2 cellular contexts compared by ENCODE assay signal in the genomic region with DNA sequence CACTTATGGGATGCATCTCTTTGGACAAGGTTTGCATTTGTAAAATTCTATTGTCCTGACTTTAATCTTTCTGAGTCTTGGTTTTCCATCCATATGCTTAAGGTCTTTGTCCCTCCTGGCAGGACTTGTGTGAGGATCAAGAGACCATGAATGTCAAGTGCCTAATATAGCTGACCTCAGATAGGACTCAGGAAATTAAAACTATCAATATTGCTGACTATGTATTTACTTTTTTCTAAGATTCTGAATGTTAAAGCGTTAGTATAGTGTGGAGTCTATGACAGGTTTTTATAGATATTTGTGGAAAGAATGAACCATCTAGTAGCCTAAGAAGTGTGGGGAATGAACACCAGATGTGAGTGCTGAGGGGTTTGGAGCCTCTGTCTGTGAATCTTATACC.
TF ChIP-seq lines count a peak whose summit lies in the region.

No MANE protein-coding gene starts in this region.

TF ChIP-seq in GM23338, 12 proteins besides CTCF, POLR2A, EP300 and RAD21:
- no peak for TF ChIP-seq NANOG (IDR thresholded peaks at IDR 0.05; ENCODE audit: borderline replicate concordance)
- no peak for TF ChIP-seq JUNB (IDR thresholded peaks at IDR 0.05; ENCODE audit: unreplicated experiment)
- no peak for TF ChIP-seq ZNF114 (CRISPR knock-in tag; IDR thresholded peaks at IDR 0.05)
- TF ChIP-seq CREB1 (CRISPR knock-in tag; IDR thresholded peaks at IDR 0.05; ENCODE audit: low read depth), result no peak
- TF ChIP-seq ZNF331 (CRISPR knock-in tag; IDR thresholded peaks at IDR 0.05; ENCODE audit: low read depth), result no peak

TF ChIP-seq in K562, 482 proteins besides CTCF, POLR2A, EP300 and RAD21:
- TF ChIP-seq PHF8 (IDR thresholded peaks at IDR 0.05; ENCODE audit: borderline replicate concordance, low read length), result no peak
- peak; percentile 33; the same call in 1 of the 2 replicates for TF ChIP-seq MAFF (IDR thresholded peaks at IDR 0.05; ENCODE audit: low read length)
- TF ChIP-seq ZNF316 (IDR thresholded peaks at IDR 0.05), result peak; percentile 43
